ENCODE assay signal across 13 cellular contexts in the genomic region with DNA sequence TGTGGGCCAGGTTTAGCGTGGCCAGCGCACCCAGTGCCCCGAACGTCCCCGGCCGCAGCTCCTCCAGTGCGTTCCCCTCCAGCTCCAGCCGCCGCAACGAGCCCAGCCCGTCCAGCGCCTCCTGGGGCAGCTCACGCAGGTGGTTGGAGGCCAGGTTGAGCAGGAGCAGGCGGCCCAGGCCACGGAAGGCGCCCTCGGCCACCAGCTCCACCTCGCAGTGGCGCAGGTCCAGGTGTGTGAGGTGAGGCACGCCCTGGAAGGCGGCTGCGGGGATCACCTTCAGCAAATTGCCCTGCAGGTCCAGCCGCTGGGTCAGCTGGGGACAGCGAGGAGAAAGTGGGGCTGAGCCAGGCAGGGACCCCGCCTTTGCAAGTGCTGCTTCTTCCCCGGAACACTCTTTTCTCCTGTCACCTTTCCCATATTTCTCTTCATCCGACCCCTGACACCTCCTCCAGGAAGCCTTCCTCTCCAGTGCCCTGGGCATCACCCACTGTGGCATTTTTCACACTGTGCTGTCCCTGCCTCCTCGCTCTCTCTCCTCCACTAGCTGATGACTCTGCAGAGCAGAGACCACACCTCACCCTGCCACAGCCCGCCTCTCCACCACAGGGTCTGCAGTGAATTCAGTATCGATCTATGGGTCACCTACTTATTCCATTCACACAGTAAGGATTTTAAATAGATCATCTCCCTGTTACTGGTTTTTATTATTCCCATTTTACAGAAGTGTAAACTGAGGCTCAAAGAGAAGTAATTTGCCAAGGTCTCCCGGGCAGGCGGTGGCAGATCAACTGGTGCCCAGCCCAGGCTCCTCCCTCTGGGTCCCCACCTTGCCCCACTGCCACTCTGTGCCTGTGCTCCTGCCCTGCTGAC. TPM values are rescaled to one million over a fixed set of nuclear protein-coding genes. Genes with fewer than 3 reads are reported as not detected.
DNase-seq lines count a peak whose midpoint lies in the region; ATAC-seq, FAIRE-seq and TF ChIP-seq lines count a peak whose summit lies in the region.
"Had no signal": no experiment of that assay in that cellular context is flagged by ENCODE, and none has a peak within 500 bp of the region (broad histone marks: within the 10 kb centered on the region; RNA-seq: fewer than 3 reads in every experiment).

No MANE protein-coding gene starts in this region.

- H3K27me3 ChIP-seq in breast epithelium (no peaks in the 10 kb centered on the region), K562 (ENCODE audit: control insufficient read depth in 2 of 2, insufficient read depth in 2 of 2, low read length in 2 of 2) (no peaks in the 10 kb centered on the region)

- H3K9me3 Mint-ChIP-seq in MCF 10A (ENCODE audit: unreplicated experiment) (no peaks in the 10 kb centered on the region), mesothelial cell of epicardium (no peaks in the 10 kb centered on the region), type B pancreatic cell (no peaks in the 10 kb centered on the region)

- H3K9me3 ChIP-seq in breast epithelium: no peaks in the 10 kb centered on the region
- no peaks in the 10 kb centered on the region for H3K9me3 ChIP-seq in K562 (replicated peaks; ENCODE audit: control insufficient read depth, insufficient read depth, low read depth, low read length)

- in situ Hi-C loops in K562 (cut with MboI): no loop called here

- no peaks in the 10 kb centered on the region for H3K27me3 Mint-ChIP-seq in MCF 10A (ENCODE audit: insufficient read depth, unreplicated experiment)
- no peaks in the 10 kb centered on the region for H3K27me3 Mint-ChIP-seq in mesothelial cell of epicardium (ENCODE audit: low read depth)
- H3K27me3 Mint-ChIP-seq in type B pancreatic cell: peaks cover 3% of the 10 kb centered on the region

- H3K4me1 Mint-ChIP-seq in MCF 10A (ENCODE audit: insufficient read depth, unreplicated experiment): no peaks in the 10 kb centered on the region
- peaks cover 12% of the 10 kb centered on the region for H3K4me1 Mint-ChIP-seq in mesothelial cell of epicardium
- H3K4me1 Mint-ChIP-seq in type B pancreatic cell (ENCODE audit: unreplicated experiment): peaks cover 4% of the 10 kb centered on the region

- no peak for ATAC-seq in K562

- peaks cover 0 to 4% of the 10 kb centered on the region in 2 donors for H3K4me1 ChIP-seq in breast epithelium
- peaks cover 0 to 35% of the 10 kb centered on the region in 2 experiments; a peak in 2 of 5 replicates for H3K4me1 ChIP-seq in K562 (replicated peaks in 1 of 2; ENCODE audit: control insufficient read depth in 2 of 2, insufficient read depth in 2 of 2, low read length in 2 of 2)

- no peak for TF ChIP-seq CTCF in breast epithelium (IDR thresholded peaks at IDR 0.05)
- no peak for TF ChIP-seq CTCF in MCF 10A (IDR thresholded peaks at IDR 0.05; ENCODE audit: unreplicated experiment)
- TF ChIP-seq CTCF in K562 (IDR thresholded peaks at IDR 0.05 in 2 of 3, conservative IDR thresholded peaks at IDR 0.05 in 1 of 3; ENCODE audit: insufficient read depth in 2 of 3, low read depth in 1 of 3, low read length in 3 of 3): no peak
- no peak for TF ChIP-seq CTCF in mesothelial cell of epicardium (IDR thresholded peaks at IDR 0.05; ENCODE audit: unreplicated experiment)
- no peak for TF ChIP-seq CTCF in type B pancreatic cell (conservative IDR thresholded peaks at IDR 0.05)

- DNase-seq in breast epithelium (ENCODE audit: low spot score in 2 of 2) (peak in 1 of 2 donors; percentile 32), MCF 10A (ENCODE audit: unreplicated experiment) (no peak), K562 (ENCODE audit: extremely low read depth in 1 of 4, low spot score in 3 of 4) (no peak), mesothelial cell of epicardium (ENCODE audit: low spot score in 2 of 2, unreplicated experiment in 2 of 2) (no peak), type B pancreatic cell (ENCODE audit: extremely low spot score, unreplicated experiment) (no peak), CD1c-positive myeloid dendritic cell (ENCODE audit: extremely low spot score) (no peak), GM03348 (ENCODE audit: low spot score) (no peak)
- DNase-seq in activated CD4-positive, alpha-beta T cell treated with anti-CD3 and anti-CD28 coated beads for 48 hours: no peak
- DNase-seq: activated gamma-delta T cell, NCI-H774, small intestine had no signal

- no peak for TF ChIP-seq POLR2A in breast epithelium (IDR thresholded peaks at IDR 0.05)
- no peak for TF ChIP-seq POLR2A in K562 (conservative IDR thresholded peaks at IDR 0.05)

- CTCF ChIA-PET in MCF 10A (lab: Yijun Ruan, JAX) (interaction anchor here (0.6 to 4.1 kb wide), 4 partner anchors 9 to 408 kb away, joined by 3 to 37 read pairs (median 4); no protein-coding TSS in a partner anchor), K562 (lab: Yijun Ruan, JAX; ENCODE audit: low intra/inter-chr PET ratio) (no interaction called here)

- H3K27ac ChIP-seq in breast epithelium: peak overlapping the region; percentile 74 to 78
- no peak overlapping the region for H3K27ac ChIP-seq in K562 (ENCODE audit: extremely low read depth, low read depth, low read length)

- TF ChIP-seq EP300 in K562 (IDR thresholded peaks at IDR 0.05; ENCODE audit: low read length): no peak

- POLR2A ChIA-PET in MCF 10A (lab: Yijun Ruan, JAX): interaction anchor here (0.7 to 1.8 kb wide), 9 partner anchors 8 to 381 kb away, joined by 3 to 10 read pairs (median 4); partner anchors contain the start of genes RANGAP1, TEF and XPNPEP3
- POLR2A ChIA-PET in K562 (lab: Yijun Ruan, JAX): interaction anchor here (0.6 kb wide), 2 partner anchors 12 to 539 kb away, joined by 3 read pairs; no protein-coding TSS in a partner anchor

- peak overlapping the region in 2 of 3 donors; percentile 59 to 87 for H3K4me3 ChIP-seq in breast epithelium
- H3K4me3 ChIP-seq in K562: no peak overlapping the region

- H3K9ac ChIP-seq in K562 (ENCODE audit: insufficient read depth in 1 of 2, low read depth in 2 of 2, low read length in 2 of 2): no peak overlapping the region; a peak in 1 of 4 replicates

- no peaks in the 10 kb centered on the region for H4K20me1 ChIP-seq in K562 (replicated peaks; ENCODE audit: control insufficient read depth, insufficient read depth, low read length)

- FAIRE-seq in K562 (lab: Jason Lieb, UNC): no peak
- FAIRE-seq: GM12878, small intestine had no signal

- H2AFZ ChIP-seq in K562 (ENCODE audit: low read depth, low read length): no peak overlapping the region

- H3K4me2 ChIP-seq in K562 (ENCODE audit: insufficient read depth, low read length): no peak overlapping the region

- H3K27ac Mint-ChIP-seq in MCF 10A (ENCODE audit: low read depth, unreplicated experiment): no peak overlapping the region
- H3K27ac Mint-ChIP-seq in mesothelial cell of epicardium: peak overlapping the region; percentile 28
- H3K27ac Mint-ChIP-seq in type B pancreatic cell: no peak overlapping the region

- intact Hi-C loops in breast epithelium (cut with DNase I; ENCODE audit: low total_unique reads): no loop called here
- intact Hi-C loops in MCF 10A (cut with micrococcal nuclease): no loop called here
- intact Hi-C loops in K562 (cut with micrococcal nuclease): no loop called here

- no peaks in the 10 kb centered on the region for H3K79me2 ChIP-seq in K562 (ENCODE audit: control insufficient read depth, insufficient read depth, low read length)

- no peaks in the 10 kb centered on the region for H3K36me3 Mint-ChIP-seq in MCF 10A (ENCODE audit: insufficient read depth, unreplicated experiment)
- H3K36me3 Mint-ChIP-seq in mesothelial cell of epicardium: no peaks in the 10 kb centered on the region
- no peaks in the 10 kb centered on the region for H3K36me3 Mint-ChIP-seq in type B pancreatic cell

- TF ChIP-seq RAD21 in K562 (CRISPR knock-in tag; conservative IDR thresholded peaks at IDR 0.05 in 1 of 2, IDR thresholded peaks at IDR 0.05 in 1 of 2): no peak

- no peaks in the 10 kb centered on the region for H3K36me3 ChIP-seq in breast epithelium
- no peaks in the 10 kb centered on the region for H3K36me3 ChIP-seq in K562 (ENCODE audit: control insufficient read depth, insufficient read depth, low read length)

- WGBS in K562 (ENCODE audit: insufficient coverage, low coverage, missing lambda C conversion rate): 69% methylated on average over 19 of the region's 32 CpGs

- BruUV-seq in MCF 10A (replicated peaks; lab: Mats Ljungman, UMichigan) (no TSS peak), K562 (replicated peaks; lab: Mats Ljungman, UMichigan) (no TSS peak)

- no peaks in the 10 kb centered on the region for H3K9me1 ChIP-seq in K562 (ENCODE audit: control insufficient read depth, insufficient read depth, low read length)

- H3K4me3 Mint-ChIP-seq in MCF 10A (ENCODE audit: unreplicated experiment) (no peak overlapping the region), mesothelial cell of epicardium (peak overlapping the region; percentile 61), type B pancreatic cell (peak overlapping the region; percentile 79)

RNA-seq across cellular contexts. Expression of gene CHADL, which starts 1.9 kb away (rescaled TPM):
- total RNA-seq in breast epithelium: 1 to 10 TPM; 1.3 to 3.7 (median 1.4) TPM
- total RNA-seq in MCF 10A (2022): 0.51 and 0.52 TPM in 2 replicates
- not detected in 2 replicates for total RNA-seq in K562 (2011; cell fraction: chromatin; rRNA removed; ENCODE audit: low replicate concordance)
- 0.39 TPM in 1 of 2 replicates, not detected in the other for total RNA-seq in K562 (2011; cell fraction: nucleolus; rRNA removed)
- total RNA-seq in K562 (2011; cell fraction: nucleoplasm; rRNA removed): not detected in 2 replicates
- total RNA-seq in K562 (2014; rRNA removed): not detected in 2 replicates
- not detected in 2 replicates for total RNA-seq in K562 (2014; rRNA removed; fragmentation: Illumina TruSeq; extraction: Trizol)
- total RNA-seq in K562 (2015; rRNA removed; fragmentation: Illumina TruSeq; extraction: Trizol): not detected in 2 replicates
- not detected in 2 replicates for total RNA-seq in K562 (2021)
- not detected in 2 replicates for polyA plus RNA-seq in K562 (2011; rRNA removed)
- polyA plus RNA-seq in K562 (2011; cell fraction: cytosol; rRNA removed): not detected in 2 replicates
- not detected in 2 replicates for polyA plus RNA-seq in K562 (2011; cell fraction: nucleus; rRNA removed)
- not detected in 2 replicates for polyA plus RNA-seq in K562 (2012)
- polyA plus RNA-seq in K562 (2014; fragmentation: Illumina TruSeq; extraction: Trizol): not detected in 2 replicates
- not detected for polyA plus RNA-seq in K562 (2014; fragmentation: Nextera tagmentation; extraction: Ambion mirVana)
- polyA plus RNA-seq in K562 (2014; rRNA removed): not detected in 2 replicates
- not detected in 2 replicates for polyA minus RNA-seq in K562 (2011; rRNA and poly(A)+ RNA removed)
- polyA minus RNA-seq in K562 (2011; cell fraction: cytosol; rRNA and poly(A)+ RNA removed): not detected in 2 replicates
- not detected in 2 replicates for polyA minus RNA-seq in K562 (2011; cell fraction: nucleus; rRNA and poly(A)+ RNA removed)
- 3.2 to 4.6 TPM (median 3.3 TPM) in 3 replicates for total RNA-seq in mesothelial cell of epicardium
- 1.1 and 1.4 TPM in 2 replicates for total RNA-seq in type B pancreatic cell (ENCODE audit: low replicate concordance)
- total RNA-seq: GM12878, M059J had no signal

RNA-seq across cellular contexts. Expression of gene L3MBTL2, which starts 33.7 kb away (rescaled TPM):
- total RNA-seq in breast epithelium (10 to 100 TPM; 13.1 to 22.5 (median 17.0) TPM), MCF 10A (2022) (28.7 and 30.0 TPM in 2 replicates), K562 (2014; rRNA removed) (16.7 and 23.0 TPM in 2 replicates), K562 (2014; rRNA removed; fragmentation: Illumina TruSeq; extraction: Trizol) (12.9 and 14.7 TPM in 2 replicates), K562 (2015; rRNA removed; fragmentation: Illumina TruSeq; extraction: Trizol) (18.6 and 19.1 TPM in 2 replicates), K562 (2021) (21.6 and 23.1 TPM in 2 replicates), mesothelial cell of epicardium (25.2 to 27.2 TPM (median 26.4 TPM) in 3 replicates), type B pancreatic cell (ENCODE audit: low replicate concordance) (24.5 and 32.7 TPM in 2 replicates)
- total RNA-seq in K562 (2011; cell fraction: chromatin; rRNA removed; ENCODE audit: low replicate concordance): 30.3 and 60.3 TPM in 2 replicates
- total RNA-seq in K562 (2011; cell fraction: nucleolus; rRNA removed): 35.0 and 35.3 TPM in 2 replicates
- total RNA-seq in K562 (2011; cell fraction: nucleoplasm; rRNA removed): 28.8 and 30.5 TPM in 2 replicates
- polyA plus RNA-seq in K562 (2011; rRNA removed) (15.7 and 17.2 TPM in 2 replicates), K562 (2014; fragmentation: Illumina TruSeq; extraction: Trizol) (20.6 and 23.0 TPM in 2 replicates), K562 (2014; fragmentation: Nextera tagmentation; extraction: Ambion mirVana) (10 to 100 TPM; 10.3 to 21.0 TPM), K562 (2014; rRNA removed) (18.8 and 20.5 TPM in 2 replicates)
- polyA plus RNA-seq in K562 (2011; cell fraction: cytosol; rRNA removed): 15.2 and 20.4 TPM in 2 replicates
- 25.9 and 35.9 TPM in 2 replicates for polyA plus RNA-seq in K562 (2011; cell fraction: nucleus; rRNA removed)
- polyA plus RNA-seq in K562 (2012): 16.3 and 16.5 TPM in 2 replicates
- 19.2 and 24.6 TPM in 2 replicates for polyA minus RNA-seq in K562 (2011; rRNA and poly(A)+ RNA removed)
- polyA minus RNA-seq in K562 (2011; cell fraction: cytosol; rRNA and poly(A)+ RNA removed): 10.3 and 12.2 TPM in 2 replicates
- 11.6 and 16.6 TPM in 2 replicates for polyA minus RNA-seq in K562 (2011; cell fraction: nucleus; rRNA and poly(A)+ RNA removed)

RNA-seq across cellular contexts. Expression of gene RANGAP1, which starts 47.2 kb away (rescaled TPM):
- total RNA-seq in breast epithelium: 10 to 100 TPM; 29.8 to 54.1 (median 51.2) TPM
- 84.7 and 117 TPM in 2 replicates for total RNA-seq in MCF 10A (2022)
- total RNA-seq in K562 (2011; cell fraction: chromatin; rRNA removed; ENCODE audit: low replicate concordance): 69.2 and 159 TPM in 2 replicates
- 116 and 118 TPM in 2 replicates for total RNA-seq in K562 (2011; cell fraction: nucleolus; rRNA removed)
- total RNA-seq in K562 (2011; cell fraction: nucleoplasm; rRNA removed): 91.3 and 92.8 TPM in 2 replicates
- total RNA-seq in K562 (2014; rRNA removed): 52.1 and 68.7 TPM in 2 replicates
- 21.9 and 27.5 TPM in 2 replicates for total RNA-seq in K562 (2014; rRNA removed; fragmentation: Illumina TruSeq; extraction: Trizol)
- total RNA-seq in K562 (2015; rRNA removed; fragmentation: Illumina TruSeq; extraction: Trizol): 44.3 and 44.5 TPM in 2 replicates
- 90.2 and 104 TPM in 2 replicates for total RNA-seq in K562 (2021)
- 65.4 and 70.4 TPM in 2 replicates for polyA plus RNA-seq in K562 (2011; rRNA removed)
- 86.4 and 144 TPM in 2 replicates for polyA plus RNA-seq in K562 (2011; cell fraction: cytosol; rRNA removed)
- polyA plus RNA-seq in K562 (2011; cell fraction: nucleus; rRNA removed): 114 and 152 TPM in 2 replicates
- polyA plus RNA-seq in K562 (2012): 65.5 and 74.0 TPM in 2 replicates
- 50.6 and 68.4 TPM in 2 replicates for polyA plus RNA-seq in K562 (2014; fragmentation: Illumina TruSeq; extraction: Trizol)
- 1 to 10 TPM; 2.1 to 3.8 TPM for polyA plus RNA-seq in K562 (2014; fragmentation: Nextera tagmentation; extraction: Ambion mirVana)
- 74.9 and 77.1 TPM in 2 replicates for polyA plus RNA-seq in K562 (2014; rRNA removed)
- polyA minus RNA-seq in K562 (2011; rRNA and poly(A)+ RNA removed): 46.9 and 80.2 TPM in 2 replicates
- 59.6 and 63.5 TPM in 2 replicates for polyA minus RNA-seq in K562 (2011; cell fraction: cytosol; rRNA and poly(A)+ RNA removed)
- polyA minus RNA-seq in K562 (2011; cell fraction: nucleus; rRNA and poly(A)+ RNA removed): 26.4 and 34.2 TPM in 2 replicates
- total RNA-seq in mesothelial cell of epicardium: 47.6 to 51.3 TPM (median 49.3 TPM) in 3 replicates
- 83.7 and 98.9 TPM in 2 replicates for total RNA-seq in type B pancreatic cell (ENCODE audit: low replicate concordance)
